ENCODE assay signal across 20 cellular contexts in the genomic region with DNA sequence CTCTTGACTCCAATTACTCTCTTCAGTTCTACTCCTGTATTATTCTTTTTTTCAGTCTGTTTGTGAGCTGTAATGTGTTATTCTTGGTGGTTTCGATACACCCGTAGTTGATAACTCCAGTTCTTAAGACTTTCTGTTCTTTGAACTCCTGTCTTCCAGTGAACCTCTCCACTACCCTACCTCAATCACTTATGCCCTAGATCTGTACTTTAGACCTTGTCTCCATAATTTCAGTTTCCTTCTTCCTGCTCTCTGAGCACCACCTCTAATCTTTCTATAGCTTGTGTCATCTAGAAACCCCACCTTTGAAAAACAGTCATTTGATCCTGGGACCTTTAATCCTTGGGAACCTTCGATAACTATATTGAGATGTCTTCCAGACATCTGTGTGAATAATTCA.
"Had no signal": no experiment of that assay in that cellular context is flagged by ENCODE, and none has a peak within 500 bp of the region (broad histone marks: within the 10 kb centered on the region; RNA-seq: fewer than 3 reads in every experiment).

No MANE protein-coding gene starts in this region.

- ATAC-seq: activated CD4-positive, alpha-beta T cell treated with anti-CD3 and anti-CD28 coated beads for 36 hours; T-helper 17 cell had no signal

- DNase-seq: activated B cell treated with CpG ODN at 0.5 μM for 24 hours; activated CD4-positive, alpha-beta memory T cell treated with anti-CD3 and anti-CD28 coated beads, Interleukin-2, amount 10 ng/mL, durations not matched to agents 7 days and 5 days; activated CD4-positive, alpha-beta T cell treated with anti-CD3 and anti-CD28 coated beads for 36 hours; activated CD4-positive, alpha-beta T cell treated with anti-CD3 and anti-CD28 coated beads, Interleukin-2, amount 50 U/mL, for 1 hour; activated gamma-delta T cell treated with Interleukin-2 at 50 U/mL for 16 hours; activated naive CD4-positive, alpha-beta T cell treated with anti-CD3 and anti-CD28 coated beads, Interleukin-2, amount 10 ng/mL, durations not matched to agents 7 days and 5 days; activated naive CD8-positive, alpha-beta T cell treated with anti-CD3 and anti-CD28 coated beads for 36 hours; activated T-cell treated with anti-CD3 and anti-CD28 coated beads for 4 hours; activated T-cell treated with anti-CD3 and anti-CD28 coated beads, Interleukin-2, amount 50 U/mL, for 48 hours; anterior cingulate cortex; MM.1S; NCI-H1105; NCI-H1436; NCI-H1694 treated with DMSO at 0.1 percent for 48 hours; NCI-H2029 treated with DMSO at 0.1 percent for 48 hours; NCI-H510A treated with DMSO at 0.1 percent for 48 hours; NCI-H69; SIG-M5; T-helper 17 cell; T-helper 9 cell had no signal
